In the genomic region with DNA sequence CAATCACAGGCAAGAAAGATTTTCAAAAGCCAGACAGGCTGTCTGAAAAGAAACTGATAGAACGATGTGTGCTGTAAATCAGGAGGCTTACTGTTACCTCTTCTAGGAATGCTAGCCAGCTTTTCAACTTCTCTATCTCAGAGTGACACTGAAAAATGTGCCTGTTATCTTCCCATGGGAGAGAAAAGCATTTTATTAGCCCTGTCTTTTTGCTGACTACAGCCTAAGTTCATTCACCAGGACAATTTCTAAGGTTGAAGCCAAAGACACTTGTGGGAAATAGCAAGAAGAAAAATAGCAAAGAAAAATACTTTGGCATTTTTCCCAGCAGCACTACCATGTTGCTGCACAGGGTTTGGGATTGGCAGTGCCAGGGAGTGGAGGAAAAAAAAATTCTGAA, we compare ENCODE assay signal across 1 cellular context.
TF ChIP-seq lines count a peak whose summit lies in the region.

No MANE protein-coding gene starts in this region.

TF ChIP-seq in K562, 482 proteins besides CTCF, POLR2A, EP300 and RAD21 (continued from another document and continues in another):
- TF ChIP-seq, protein P1, sequence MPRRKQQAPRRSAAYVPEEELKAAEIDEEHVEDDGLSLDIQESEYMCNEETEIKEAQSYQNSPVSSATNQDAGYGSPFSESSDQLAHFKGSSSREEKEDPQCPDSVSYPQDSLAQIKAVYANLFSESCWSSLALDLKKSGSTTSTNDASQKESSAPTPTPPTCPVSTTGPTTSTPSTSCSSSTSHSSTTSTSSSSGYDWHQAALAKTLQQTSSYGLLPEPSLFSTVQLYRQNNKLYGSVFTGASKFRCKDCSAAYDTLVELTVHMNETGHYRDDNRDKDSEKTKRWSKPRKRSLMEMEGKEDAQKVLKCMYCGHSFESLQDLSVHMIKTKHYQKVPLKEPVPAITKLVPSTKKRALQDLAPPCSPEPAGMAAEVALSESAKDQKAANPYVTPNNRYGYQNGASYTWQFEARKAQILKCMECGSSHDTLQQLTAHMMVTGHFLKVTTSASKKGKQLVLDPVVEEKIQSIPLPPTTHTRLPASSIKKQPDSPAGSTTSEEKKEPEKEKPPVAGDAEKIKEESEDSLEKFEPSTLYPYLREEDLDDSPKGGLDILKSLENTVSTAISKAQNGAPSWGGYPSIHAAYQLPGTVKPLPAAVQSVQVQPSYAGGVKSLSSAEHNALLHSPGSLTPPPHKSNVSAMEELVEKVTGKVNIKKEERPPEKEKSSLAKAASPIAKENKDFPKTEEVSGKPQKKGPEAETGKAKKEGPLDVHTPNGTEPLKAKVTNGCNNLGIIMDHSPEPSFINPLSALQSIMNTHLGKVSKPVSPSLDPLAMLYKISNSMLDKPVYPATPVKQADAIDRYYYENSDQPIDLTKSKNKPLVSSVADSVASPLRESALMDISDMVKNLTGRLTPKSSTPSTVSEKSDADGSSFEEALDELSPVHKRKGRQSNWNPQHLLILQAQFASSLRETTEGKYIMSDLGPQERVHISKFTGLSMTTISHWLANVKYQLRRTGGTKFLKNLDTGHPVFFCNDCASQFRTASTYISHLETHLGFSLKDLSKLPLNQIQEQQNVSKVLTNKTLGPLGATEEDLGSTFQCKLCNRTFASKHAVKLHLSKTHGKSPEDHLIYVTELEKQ (CRISPR knock-in tag; IDR thresholded peaks at IDR 0.05): no peak
- TF ChIP-seq, protein P2, sequence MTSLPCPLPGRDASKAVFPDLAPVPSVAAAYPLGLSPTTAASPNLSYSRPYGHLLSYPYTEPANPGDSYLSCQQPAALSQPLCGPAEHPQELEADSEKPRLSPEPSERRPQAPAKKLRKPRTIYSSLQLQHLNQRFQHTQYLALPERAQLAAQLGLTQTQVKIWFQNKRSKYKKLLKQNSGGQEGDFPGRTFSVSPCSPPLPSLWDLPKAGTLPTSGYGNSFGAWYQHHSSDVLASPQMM (CRISPR knock-in tag; IDR thresholded peaks at IDR 0.05): no peak
- TF ChIP-seq HLTF (IDR thresholded peaks at IDR 0.05) (no peak), TAF9B (IDR thresholded peaks at IDR 0.05; ENCODE audit: partially characterized antibody) (no peak), ZNF121 (CRISPR knock-in tag; conservative IDR thresholded peaks at IDR 0.05) (no peak), MIER1 (IDR thresholded peaks at IDR 0.05; ENCODE audit: low read depth) (no peak), POLR2G (IDR thresholded peaks at IDR 0.05; ENCODE audit: low read depth, low read length) (no peak), DDX20 (tag; IDR thresholded peaks at IDR 0.05; ENCODE audit: low read depth) (no peak), CBFA2T3 (IDR thresholded peaks at IDR 0.05) (peak; percentile 78), THRAP3 (IDR thresholded peaks at IDR 0.05; ENCODE audit: borderline replicate concordance) (no peak), HOXB6 (CRISPR knock-in tag; IDR thresholded peaks at IDR 0.05; ENCODE audit: borderline replicate concordance) (no peak), CBX5 (IDR thresholded peaks at IDR 0.05; ENCODE audit: borderline replicate concordance, low read depth) (no peak), ZNF311 (CRISPR knock-in tag; IDR thresholded peaks at IDR 0.05) (no peak), MAFG (tag; conservative IDR thresholded peaks at IDR 0.05) (peak; percentile 79), TFAM (CRISPR knock-in tag; conservative IDR thresholded peaks at IDR 0.05) (no peak), PCBP1 (IDR thresholded peaks at IDR 0.05; ENCODE audit: low read depth, low read length, poor library complexity, severe bottlenecking) (no peak), ZNF232 (CRISPR knock-in tag; IDR thresholded peaks at IDR 0.05) (no peak), FOXK1 (CRISPR knock-in tag; IDR thresholded peaks at IDR 0.05; ENCODE audit: borderline replicate concordance) (no peak), SIRT6 (IDR thresholded peaks at IDR 0.05; ENCODE audit: low read depth, low read length) (no peak), NR2C1 (IDR thresholded peaks at IDR 0.05) (no peak), NR2C1 (tag; IDR thresholded peaks at IDR 0.05) (no peak), CHD1 (IDR thresholded peaks at IDR 0.05; ENCODE audit: low read length) (no peak), RBM15 (IDR thresholded peaks at IDR 0.05; ENCODE audit: insufficient read depth, low read length) (no peak), MCM2 (IDR thresholded peaks at IDR 0.05; ENCODE audit: low read depth) (no peak), CBX2 (IDR thresholded peaks at IDR 0.05; ENCODE audit: insufficient read depth, low read length, poor library complexity, severe bottlenecking) (no peak)
- TF ChIP-seq, protein P3, sequence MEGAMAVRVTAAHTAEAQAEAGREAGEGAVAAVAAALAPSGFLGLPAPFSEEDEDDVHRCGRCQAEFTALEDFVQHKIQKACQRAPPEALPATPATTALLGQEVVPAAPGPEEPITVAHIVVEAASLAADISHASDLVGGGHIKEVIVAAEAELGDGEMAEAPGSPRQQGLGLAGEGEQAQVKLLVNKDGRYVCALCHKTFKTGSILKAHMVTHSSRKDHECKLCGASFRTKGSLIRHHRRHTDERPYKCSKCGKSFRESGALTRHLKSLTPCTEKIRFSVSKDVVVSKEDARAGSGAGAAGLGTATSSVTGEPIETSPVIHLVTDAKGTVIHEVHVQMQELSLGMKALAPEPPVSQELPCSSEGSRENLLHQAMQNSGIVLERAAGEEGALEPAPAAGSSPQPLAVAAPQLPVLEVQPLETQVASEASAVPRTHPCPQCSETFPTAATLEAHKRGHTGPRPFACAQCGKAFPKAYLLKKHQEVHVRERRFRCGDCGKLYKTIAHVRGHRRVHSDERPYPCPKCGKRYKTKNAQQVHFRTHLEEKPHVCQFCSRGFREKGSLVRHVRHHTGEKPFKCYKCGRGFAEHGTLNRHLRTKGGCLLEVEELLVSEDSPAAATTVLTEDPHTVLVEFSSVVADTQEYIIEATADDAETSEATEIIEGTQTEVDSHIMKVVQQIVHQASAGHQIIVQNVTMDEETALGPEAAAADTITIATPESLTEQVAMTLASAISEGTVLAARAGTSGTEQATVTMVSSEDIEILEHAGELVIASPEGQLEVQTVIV (CRISPR knock-in tag; IDR thresholded peaks at IDR 0.05; ENCODE audit: borderline replicate concordance): no peak
- TF ChIP-seq, protein P4, sequence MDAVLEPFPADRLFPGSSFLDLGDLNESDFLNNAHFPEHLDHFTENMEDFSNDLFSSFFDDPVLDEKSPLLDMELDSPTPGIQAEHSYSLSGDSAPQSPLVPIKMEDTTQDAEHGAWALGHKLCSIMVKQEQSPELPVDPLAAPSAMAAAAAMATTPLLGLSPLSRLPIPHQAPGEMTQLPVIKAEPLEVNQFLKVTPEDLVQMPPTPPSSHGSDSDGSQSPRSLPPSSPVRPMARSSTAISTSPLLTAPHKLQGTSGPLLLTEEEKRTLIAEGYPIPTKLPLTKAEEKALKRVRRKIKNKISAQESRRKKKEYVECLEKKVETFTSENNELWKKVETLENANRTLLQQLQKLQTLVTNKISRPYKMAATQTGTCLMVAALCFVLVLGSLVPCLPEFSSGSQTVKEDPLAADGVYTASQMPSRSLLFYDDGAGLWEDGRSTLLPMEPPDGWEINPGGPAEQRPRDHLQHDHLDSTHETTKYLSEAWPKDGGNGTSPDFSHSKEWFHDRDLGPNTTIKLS (IDR thresholded peaks at IDR 0.05; ENCODE audit: borderline replicate concordance, low read depth): no peak
- TF ChIP-seq, protein P5, sequence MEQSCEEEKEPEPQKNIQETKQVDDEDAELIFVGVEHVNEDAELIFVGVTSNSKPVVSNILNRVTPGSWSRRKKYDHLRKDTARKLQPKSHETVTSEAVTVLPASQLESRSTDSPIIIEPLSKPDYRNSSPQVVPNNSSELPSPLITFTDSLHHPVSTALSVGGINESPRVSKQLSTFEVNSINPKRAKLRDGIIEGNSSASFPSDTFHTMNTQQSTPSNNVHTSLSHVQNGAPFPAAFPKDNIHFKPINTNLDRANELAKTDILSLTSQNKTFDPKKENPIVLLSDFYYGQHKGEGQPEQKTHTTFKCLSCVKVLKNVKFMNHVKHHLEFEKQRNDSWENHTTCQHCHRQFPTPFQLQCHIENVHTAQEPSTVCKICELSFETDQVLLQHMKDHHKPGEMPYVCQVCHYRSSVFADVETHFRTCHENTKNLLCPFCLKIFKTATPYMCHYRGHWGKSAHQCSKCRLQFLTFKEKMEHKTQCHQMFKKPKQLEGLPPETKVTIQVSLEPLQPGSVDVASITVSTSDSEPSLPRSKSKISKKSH (CRISPR knock-in tag; IDR thresholded peaks at IDR 0.05): no peak
- TF ChIP-seq, protein P6, sequence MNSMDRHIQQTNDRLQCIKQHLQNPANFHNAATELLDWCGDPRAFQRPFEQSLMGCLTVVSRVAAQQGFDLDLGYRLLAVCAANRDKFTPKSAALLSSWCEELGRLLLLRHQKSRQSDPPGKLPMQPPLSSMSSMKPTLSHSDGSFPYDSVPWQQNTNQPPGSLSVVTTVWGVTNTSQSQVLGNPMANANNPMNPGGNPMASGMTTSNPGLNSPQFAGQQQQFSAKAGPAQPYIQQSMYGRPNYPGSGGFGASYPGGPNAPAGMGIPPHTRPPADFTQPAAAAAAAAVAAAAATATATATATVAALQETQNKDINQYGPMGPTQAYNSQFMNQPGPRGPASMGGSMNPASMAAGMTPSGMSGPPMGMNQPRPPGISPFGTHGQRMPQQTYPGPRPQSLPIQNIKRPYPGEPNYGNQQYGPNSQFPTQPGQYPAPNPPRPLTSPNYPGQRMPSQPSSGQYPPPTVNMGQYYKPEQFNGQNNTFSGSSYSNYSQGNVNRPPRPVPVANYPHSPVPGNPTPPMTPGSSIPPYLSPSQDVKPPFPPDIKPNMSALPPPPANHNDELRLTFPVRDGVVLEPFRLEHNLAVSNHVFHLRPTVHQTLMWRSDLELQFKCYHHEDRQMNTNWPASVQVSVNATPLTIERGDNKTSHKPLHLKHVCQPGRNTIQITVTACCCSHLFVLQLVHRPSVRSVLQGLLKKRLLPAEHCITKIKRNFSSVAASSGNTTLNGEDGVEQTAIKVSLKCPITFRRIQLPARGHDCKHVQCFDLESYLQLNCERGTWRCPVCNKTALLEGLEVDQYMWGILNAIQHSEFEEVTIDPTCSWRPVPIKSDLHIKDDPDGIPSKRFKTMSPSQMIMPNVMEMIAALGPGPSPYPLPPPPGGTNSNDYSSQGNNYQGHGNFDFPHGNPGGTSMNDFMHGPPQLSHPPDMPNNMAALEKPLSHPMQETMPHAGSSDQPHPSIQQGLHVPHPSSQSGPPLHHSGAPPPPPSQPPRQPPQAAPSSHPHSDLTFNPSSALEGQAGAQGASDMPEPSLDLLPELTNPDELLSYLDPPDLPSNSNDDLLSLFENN (IDR thresholded peaks at IDR 0.05; ENCODE audit: low read depth in 2 of 2, low read length in 2 of 2): no peak
- TF ChIP-seq, protein P7, sequence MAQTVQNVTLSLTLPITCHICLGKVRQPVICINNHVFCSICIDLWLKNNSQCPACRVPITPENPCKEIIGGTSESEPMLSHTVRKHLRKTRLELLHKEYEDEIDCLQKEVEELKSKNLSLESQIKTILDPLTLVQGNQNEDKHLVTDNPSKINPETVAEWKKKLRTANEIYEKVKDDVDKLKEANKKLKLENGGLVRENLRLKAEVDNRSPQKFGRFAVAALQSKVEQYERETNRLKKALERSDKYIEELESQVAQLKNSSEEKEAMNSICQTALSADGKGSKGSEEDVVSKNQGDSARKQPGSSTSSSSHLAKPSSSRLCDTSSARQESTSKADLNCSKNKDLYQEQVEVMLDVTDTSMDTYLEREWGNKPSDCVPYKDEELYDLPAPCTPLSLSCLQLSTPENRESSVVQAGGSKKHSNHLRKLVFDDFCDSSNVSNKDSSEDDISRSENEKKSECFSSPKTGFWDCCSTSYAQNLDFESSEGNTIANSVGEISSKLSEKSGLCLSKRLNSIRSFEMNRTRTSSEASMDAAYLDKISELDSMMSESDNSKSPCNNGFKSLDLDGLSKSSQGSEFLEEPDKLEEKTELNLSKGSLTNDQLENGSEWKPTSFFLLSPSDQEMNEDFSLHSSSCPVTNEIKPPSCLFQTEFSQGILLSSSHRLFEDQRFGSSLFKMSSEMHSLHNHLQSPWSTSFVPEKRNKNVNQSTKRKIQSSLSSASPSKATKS (CRISPR knock-in tag; IDR thresholded peaks at IDR 0.05): no peak
